1 cellular context compared by ENCODE assay signal in the genomic region with DNA sequence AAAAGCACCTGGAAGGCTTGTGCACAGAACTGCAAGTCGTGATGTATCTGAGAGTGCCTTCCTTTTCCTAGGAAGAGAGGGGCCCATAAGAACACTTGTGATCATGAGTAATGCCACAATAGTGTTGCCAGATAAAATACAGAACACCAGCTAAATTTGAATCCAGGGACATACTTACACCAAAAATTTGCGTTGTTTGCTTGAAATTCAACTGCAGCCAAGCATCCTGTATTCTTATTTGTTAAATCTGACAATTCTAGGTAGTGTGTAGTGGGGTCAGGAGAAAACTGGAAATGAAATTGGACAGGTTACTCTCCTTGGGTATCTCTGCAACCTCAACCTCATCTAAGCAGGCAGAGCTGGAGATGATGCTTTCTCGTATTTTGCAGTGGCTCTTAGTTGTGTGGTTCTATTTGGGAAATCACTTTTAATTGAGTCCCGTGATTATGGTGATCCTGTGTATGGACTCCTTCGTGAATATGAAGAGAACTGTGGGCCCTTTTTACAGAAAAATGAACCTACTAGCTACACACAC.
TF ChIP-seq lines count a peak whose summit lies in the region.

No MANE protein-coding gene starts in this region.

TF ChIP-seq in IMR-90, 13 proteins besides CTCF, POLR2A, EP300 and RAD21:
- TF ChIP-seq MAFK (IDR thresholded peaks at IDR 0.05; ENCODE audit: low read depth, low read length), result no peak
